15 cellular contexts compared by ENCODE assay signal in genomic region chr15:84082739-84083138, GRCh38.
"Had no signal": no experiment of that assay in that cellular context is flagged by ENCODE, and none has a peak within 500 bp of the region (broad histone marks: within the 10 kb centered on the region; RNA-seq: fewer than 3 reads in every experiment).

No MANE protein-coding gene starts in this region.

- DNase-seq: activated B cell treated with CpG ODN at 0.5 μM for 24 hours; activated CD4-positive, alpha-beta T cell treated with anti-CD3 and anti-CD28 coated beads, Interleukin-2, amount 10 ng/mL, durations not matched to agents 7 days and 5 days; activated CD8-positive, alpha-beta memory T cell treated with anti-CD3 and anti-CD28 coated beads for 24 hours; activated naive CD4-positive, alpha-beta T cell treated with anti-CD3 and anti-CD28 coated beads, Interleukin-2, amount 50 U/mL, for 16 hours; activated T-cell treated with anti-CD3 and anti-CD28 coated beads, Interleukin-2, amount 50 U/mL, for 1 hour; adrenal gland; gastrocnemius medialis; lower lobe of right lung; midbrain; naive B cell; stimulated activated CD4-positive, alpha-beta T cell treated with anti-CD3 and anti-CD28 coated beads, Interleukin-4, amount 100 ng/mL, for 4 hours; stomach had no signal

- ATAC-seq: gastrocnemius medialis, lower lobe of right lung had no signal

- H3K4me3 ChIP-seq: adrenal gland, gastrocnemius medialis, lower lobe of right lung, right atrium auricular region, skin epidermis, stomach had no signal

- H3K4me1 ChIP-seq: adrenal gland had no signal

- H3K36me3 ChIP-seq: adrenal gland, gastrocnemius medialis, lower lobe of right lung, neutrophil, right atrium auricular region, stomach had no signal

- H3K9me3 ChIP-seq: adrenal gland, gastrocnemius medialis, lower lobe of right lung, neutrophil, right atrium auricular region, stomach had no signal
